1 cellular context compared by ENCODE assay signal in the genomic region with DNA sequence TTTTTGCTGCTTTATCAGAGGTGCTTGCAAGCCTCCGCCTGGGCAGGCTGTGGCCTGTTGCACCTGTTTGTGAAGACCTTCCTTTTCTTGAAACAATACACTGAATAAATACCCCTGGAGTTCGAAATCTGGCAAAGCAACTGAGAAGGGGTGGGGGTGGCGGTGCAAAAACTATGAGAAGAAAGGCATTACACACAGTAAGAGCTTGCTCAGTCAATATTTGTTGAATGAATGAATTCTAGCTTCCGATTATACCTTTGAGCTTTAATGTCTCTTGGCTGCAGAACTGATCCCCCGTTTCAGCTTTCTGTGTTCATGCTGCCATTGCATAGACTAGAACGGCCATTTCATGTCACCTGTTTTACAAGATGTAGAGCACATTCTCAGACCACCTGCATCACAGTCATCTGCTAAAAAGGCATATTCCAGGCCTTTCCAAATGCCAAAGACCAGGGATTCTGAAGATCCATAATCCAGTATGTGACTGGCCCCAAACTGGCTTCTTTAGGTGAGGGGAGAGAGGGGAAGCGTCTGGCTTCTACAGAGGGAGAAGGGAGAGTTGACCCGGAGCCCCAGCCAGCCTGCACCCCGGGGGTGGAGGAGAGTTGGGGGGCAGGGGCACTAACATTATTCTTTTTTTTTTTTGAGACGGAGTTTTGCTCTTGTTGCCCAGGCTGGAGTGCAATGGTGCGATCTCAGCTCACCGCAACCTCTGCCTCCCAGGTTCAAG.
TF ChIP-seq lines count a peak whose summit lies in the region.

No MANE protein-coding gene starts in this region.

TF ChIP-seq in HepG2, 621 proteins besides CTCF, POLR2A, EP300 and RAD21 (continued from another document and continues in another):
- TF ChIP-seq, protein P1, sequence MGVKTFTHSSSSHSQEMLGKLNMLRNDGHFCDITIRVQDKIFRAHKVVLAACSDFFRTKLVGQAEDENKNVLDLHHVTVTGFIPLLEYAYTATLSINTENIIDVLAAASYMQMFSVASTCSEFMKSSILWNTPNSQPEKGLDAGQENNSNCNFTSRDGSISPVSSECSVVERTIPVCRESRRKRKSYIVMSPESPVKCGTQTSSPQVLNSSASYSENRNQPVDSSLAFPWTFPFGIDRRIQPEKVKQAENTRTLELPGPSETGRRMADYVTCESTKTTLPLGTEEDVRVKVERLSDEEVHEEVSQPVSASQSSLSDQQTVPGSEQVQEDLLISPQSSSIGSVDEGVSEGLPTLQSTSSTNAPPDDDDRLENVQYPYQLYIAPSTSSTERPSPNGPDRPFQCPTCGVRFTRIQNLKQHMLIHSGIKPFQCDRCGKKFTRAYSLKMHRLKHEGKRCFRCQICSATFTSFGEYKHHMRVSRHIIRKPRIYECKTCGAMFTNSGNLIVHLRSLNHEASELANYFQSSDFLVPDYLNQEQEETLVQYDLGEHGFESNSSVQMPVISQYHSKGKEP (CRISPR knock-in tag; IDR thresholded peaks at IDR 0.05), result no peak
- TF ChIP-seq, protein P2, sequence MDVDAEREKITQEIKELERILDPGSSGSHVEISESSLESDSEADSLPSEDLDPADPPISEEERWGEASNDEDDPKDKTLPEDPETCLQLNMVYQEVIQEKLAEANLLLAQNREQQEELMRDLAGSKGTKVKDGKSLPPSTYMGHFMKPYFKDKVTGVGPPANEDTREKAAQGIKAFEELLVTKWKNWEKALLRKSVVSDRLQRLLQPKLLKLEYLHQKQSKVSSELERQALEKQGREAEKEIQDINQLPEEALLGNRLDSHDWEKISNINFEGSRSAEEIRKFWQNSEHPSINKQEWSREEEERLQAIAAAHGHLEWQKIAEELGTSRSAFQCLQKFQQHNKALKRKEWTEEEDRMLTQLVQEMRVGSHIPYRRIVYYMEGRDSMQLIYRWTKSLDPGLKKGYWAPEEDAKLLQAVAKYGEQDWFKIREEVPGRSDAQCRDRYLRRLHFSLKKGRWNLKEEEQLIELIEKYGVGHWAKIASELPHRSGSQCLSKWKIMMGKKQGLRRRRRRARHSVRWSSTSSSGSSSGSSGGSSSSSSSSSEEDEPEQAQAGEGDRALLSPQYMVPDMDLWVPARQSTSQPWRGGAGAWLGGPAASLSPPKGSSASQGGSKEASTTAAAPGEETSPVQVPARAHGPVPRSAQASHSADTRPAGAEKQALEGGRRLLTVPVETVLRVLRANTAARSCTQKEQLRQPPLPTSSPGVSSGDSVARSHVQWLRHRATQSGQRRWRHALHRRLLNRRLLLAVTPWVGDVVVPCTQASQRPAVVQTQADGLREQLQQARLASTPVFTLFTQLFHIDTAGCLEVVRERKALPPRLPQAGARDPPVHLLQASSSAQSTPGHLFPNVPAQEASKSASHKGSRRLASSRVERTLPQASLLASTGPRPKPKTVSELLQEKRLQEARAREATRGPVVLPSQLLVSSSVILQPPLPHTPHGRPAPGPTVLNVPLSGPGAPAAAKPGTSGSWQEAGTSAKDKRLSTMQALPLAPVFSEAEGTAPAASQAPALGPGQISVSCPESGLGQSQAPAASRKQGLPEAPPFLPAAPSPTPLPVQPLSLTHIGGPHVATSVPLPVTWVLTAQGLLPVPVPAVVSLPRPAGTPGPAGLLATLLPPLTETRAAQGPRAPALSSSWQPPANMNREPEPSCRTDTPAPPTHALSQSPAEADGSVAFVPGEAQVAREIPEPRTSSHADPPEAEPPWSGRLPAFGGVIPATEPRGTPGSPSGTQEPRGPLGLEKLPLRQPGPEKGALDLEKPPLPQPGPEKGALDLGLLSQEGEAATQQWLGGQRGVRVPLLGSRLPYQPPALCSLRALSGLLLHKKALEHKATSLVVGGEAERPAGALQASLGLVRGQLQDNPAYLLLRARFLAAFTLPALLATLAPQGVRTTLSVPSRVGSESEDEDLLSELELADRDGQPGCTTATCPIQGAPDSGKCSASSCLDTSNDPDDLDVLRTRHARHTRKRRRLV (CRISPR knock-in tag; IDR thresholded peaks at IDR 0.05), result no peak
- TF ChIP-seq NBN (conservative IDR thresholded peaks at IDR 0.05), result no peak
- TF ChIP-seq, protein P3, sequence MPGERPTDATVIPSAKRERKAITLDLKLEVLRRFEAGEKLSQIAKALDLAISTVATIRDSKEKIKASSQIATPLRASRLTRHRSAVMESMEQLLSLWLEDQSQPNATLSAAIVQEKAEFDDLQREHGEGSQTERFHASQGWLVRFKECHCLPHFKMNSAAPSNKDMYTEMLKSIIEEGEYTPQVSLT (CRISPR knock-in tag; IDR thresholded peaks at IDR 0.05; ENCODE audit: borderline replicate concordance, low read depth), result no peak
- no peak for TF ChIP-seq FOXM1 (CRISPR knock-in tag; IDR thresholded peaks at IDR 0.05)
- TF ChIP-seq AKAP8 (CRISPR knock-in tag; IDR thresholded peaks at IDR 0.05), result no peak
- peak; percentile 70; the same call in 1 of the 2 replicates for TF ChIP-seq DPF2 (CRISPR knock-in tag; IDR thresholded peaks at IDR 0.05; ENCODE audit: borderline replicate concordance, low read depth)
- TF ChIP-seq DNMT1 (CRISPR knock-in tag; IDR thresholded peaks at IDR 0.05), result no peak
- TF ChIP-seq, protein P4, sequence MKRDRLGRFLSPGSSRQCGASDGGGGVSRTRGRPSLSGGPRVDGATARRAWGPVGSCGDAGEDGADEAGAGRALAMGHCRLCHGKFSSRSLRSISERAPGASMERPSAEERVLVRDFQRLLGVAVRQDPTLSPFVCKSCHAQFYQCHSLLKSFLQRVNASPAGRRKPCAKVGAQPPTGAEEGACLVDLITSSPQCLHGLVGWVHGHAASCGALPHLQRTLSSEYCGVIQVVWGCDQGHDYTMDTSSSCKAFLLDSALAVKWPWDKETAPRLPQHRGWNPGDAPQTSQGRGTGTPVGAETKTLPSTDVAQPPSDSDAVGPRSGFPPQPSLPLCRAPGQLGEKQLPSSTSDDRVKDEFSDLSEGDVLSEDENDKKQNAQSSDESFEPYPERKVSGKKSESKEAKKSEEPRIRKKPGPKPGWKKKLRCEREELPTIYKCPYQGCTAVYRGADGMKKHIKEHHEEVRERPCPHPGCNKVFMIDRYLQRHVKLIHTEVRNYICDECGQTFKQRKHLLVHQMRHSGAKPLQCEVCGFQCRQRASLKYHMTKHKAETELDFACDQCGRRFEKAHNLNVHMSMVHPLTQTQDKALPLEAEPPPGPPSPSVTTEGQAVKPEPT (CRISPR knock-in tag; IDR thresholded peaks at IDR 0.05; ENCODE audit: low read depth), result no peak
- TF ChIP-seq MTF1 (CRISPR knock-in tag; IDR thresholded peaks at IDR 0.05), result no peak
- peak; percentile 93 for TF ChIP-seq GATA4 (IDR thresholded peaks at IDR 0.05; ENCODE audit: borderline replicate concordance, low read depth)
- TF ChIP-seq ZNF232 (CRISPR knock-in tag; IDR thresholded peaks at IDR 0.05; ENCODE audit: borderline replicate concordance), result no peak
- no peak for TF ChIP-seq NFYC (CRISPR knock-in tag; IDR thresholded peaks at IDR 0.05)
- TF ChIP-seq, protein P5, sequence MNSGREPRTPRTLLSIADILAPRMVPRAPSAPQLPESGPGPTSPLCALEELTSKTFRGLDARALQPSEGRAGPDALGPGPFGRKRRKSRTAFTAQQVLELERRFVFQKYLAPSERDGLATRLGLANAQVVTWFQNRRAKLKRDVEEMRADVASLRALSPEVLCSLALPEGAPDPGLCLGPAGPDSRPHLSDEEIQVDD (CRISPR knock-in tag; IDR thresholded peaks at IDR 0.05; ENCODE audit: borderline replicate concordance), result no peak
- TF ChIP-seq, protein P6, sequence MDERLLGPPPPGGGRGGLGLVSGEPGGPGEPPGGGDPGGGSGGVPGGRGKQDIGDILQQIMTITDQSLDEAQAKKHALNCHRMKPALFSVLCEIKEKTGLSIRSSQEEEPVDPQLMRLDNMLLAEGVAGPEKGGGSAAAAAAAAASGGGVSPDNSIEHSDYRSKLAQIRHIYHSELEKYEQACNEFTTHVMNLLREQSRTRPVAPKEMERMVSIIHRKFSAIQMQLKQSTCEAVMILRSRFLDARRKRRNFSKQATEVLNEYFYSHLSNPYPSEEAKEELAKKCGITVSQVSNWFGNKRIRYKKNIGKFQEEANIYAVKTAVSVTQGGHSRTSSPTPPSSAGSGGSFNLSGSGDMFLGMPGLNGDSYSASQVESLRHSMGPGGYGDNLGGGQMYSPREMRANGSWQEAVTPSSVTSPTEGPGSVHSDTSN (CRISPR knock-in tag; IDR thresholded peaks at IDR 0.05), result no peak
- TF ChIP-seq, protein P7, sequence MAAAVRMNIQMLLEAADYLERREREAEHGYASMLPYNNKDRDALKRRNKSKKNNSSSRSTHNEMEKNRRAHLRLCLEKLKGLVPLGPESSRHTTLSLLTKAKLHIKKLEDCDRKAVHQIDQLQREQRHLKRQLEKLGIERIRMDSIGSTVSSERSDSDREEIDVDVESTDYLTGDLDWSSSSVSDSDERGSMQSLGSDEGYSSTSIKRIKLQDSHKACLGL (CRISPR knock-in tag; IDR thresholded peaks at IDR 0.05), result no peak
- TF ChIP-seq FLYWCH1 (CRISPR knock-in tag; IDR thresholded peaks at IDR 0.05), result no peak
- no peak for TF ChIP-seq ATAD3A (CRISPR knock-in tag; IDR thresholded peaks at IDR 0.05)
- TF ChIP-seq PHF8 (CRISPR knock-in tag; IDR thresholded peaks at IDR 0.05), result no peak; the same call in 1 of the 2 replicates
- TF ChIP-seq, protein P8, sequence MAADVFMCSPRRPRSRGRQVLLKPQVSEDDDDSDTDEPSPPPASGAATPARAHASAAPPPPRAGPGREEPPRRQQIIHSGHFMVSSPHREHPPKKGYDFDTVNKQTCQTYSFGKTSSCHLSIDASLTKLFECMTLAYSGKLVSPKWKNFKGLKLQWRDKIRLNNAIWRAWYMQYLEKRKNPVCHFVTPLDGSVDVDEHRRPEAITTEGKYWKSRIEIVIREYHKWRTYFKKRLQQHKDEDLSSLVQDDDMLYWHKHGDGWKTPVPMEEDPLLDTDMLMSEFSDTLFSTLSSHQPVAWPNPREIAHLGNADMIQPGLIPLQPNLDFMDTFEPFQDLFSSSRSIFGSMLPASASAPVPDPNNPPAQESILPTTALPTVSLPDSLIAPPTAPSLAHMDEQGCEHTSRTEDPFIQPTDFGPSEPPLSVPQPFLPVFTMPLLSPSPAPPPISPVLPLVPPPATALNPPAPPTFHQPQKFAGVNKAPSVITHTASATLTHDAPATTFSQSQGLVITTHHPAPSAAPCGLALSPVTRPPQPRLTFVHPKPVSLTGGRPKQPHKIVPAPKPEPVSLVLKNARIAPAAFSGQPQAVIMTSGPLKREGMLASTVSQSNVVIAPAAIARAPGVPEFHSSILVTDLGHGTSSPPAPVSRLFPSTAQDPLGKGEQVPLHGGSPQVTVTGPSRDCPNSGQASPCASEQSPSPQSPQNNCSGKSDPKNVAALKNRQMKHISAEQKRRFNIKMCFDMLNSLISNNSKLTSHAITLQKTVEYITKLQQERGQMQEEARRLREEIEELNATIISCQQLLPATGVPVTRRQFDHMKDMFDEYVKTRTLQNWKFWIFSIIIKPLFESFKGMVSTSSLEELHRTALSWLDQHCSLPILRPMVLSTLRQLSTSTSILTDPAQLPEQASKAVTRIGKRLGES (CRISPR knock-in tag; IDR thresholded peaks at IDR 0.05; ENCODE audit: borderline replicate concordance), result no peak
- TF ChIP-seq ZNF766 (CRISPR knock-in tag; IDR thresholded peaks at IDR 0.05; ENCODE audit: borderline replicate concordance), result no peak
- TF ChIP-seq TRIM24 (CRISPR knock-in tag; IDR thresholded peaks at IDR 0.05), result no peak
- TF ChIP-seq ZNF629 (CRISPR knock-in tag; conservative IDR thresholded peaks at IDR 0.05), result no peak
- no peak for TF ChIP-seq ZIK1 (CRISPR knock-in tag; IDR thresholded peaks at IDR 0.05; ENCODE audit: borderline replicate concordance, low read depth)
- TF ChIP-seq, protein P9, sequence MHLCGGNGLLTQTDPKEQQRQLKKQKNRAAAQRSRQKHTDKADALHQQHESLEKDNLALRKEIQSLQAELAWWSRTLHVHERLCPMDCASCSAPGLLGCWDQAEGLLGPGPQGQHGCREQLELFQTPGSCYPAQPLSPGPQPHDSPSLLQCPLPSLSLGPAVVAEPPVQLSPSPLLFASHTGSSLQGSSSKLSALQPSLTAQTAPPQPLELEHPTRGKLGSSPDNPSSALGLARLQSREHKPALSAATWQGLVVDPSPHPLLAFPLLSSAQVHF (CRISPR knock-in tag; IDR thresholded peaks at IDR 0.05), result no peak
- TF ChIP-seq POLR2AphosphoS5 (IDR thresholded peaks at IDR 0.05; ENCODE audit: low read depth, low read length), result 0 out of 2 replicates have a peak, but pooled peaks have one; percentile 39
- TF ChIP-seq SNAI1 (CRISPR knock-in tag; IDR thresholded peaks at IDR 0.05; ENCODE audit: borderline replicate concordance), result 0 out of 2 replicates have a peak, but pooled peaks have one; percentile 27
- TF ChIP-seq RFXANK (CRISPR knock-in tag; IDR thresholded peaks at IDR 0.05), result no peak
- no peak for TF ChIP-seq ZSCAN20 (CRISPR knock-in tag; IDR thresholded peaks at IDR 0.05; ENCODE audit: borderline replicate concordance)
- peak; percentile 26 for TF ChIP-seq ZEB1 (IDR thresholded peaks at IDR 0.05; ENCODE audit: insufficient replicate concordance, low read depth)
- no peak for TF ChIP-seq ZNF567 (CRISPR knock-in tag; IDR thresholded peaks at IDR 0.05; ENCODE audit: borderline replicate concordance)
- TF ChIP-seq HNRNPLL (IDR thresholded peaks at IDR 0.05; ENCODE audit: low read depth, low read length, poor library complexity, severe bottlenecking), result no peak
- TF ChIP-seq FOXA1 (IDR thresholded peaks at IDR 0.05), result no peak
- peak; percentile 89 for TF ChIP-seq FOXA1 (CRISPR knock-in tag; IDR thresholded peaks at IDR 0.05)
- no peak for TF ChIP-seq ZNF382 (CRISPR knock-in tag; IDR thresholded peaks at IDR 0.05; ENCODE audit: borderline replicate concordance)
- TF ChIP-seq ZNF724P (CRISPR knock-in tag; IDR thresholded peaks at IDR 0.05; ENCODE audit: borderline replicate concordance), result no peak
- TF ChIP-seq PAWR (CRISPR knock-in tag; IDR thresholded peaks at IDR 0.05; ENCODE audit: borderline replicate concordance), result no peak
- TF ChIP-seq KDM1A (CRISPR knock-in tag; IDR thresholded peaks at IDR 0.05), result no peak
- TF ChIP-seq, protein P10, sequence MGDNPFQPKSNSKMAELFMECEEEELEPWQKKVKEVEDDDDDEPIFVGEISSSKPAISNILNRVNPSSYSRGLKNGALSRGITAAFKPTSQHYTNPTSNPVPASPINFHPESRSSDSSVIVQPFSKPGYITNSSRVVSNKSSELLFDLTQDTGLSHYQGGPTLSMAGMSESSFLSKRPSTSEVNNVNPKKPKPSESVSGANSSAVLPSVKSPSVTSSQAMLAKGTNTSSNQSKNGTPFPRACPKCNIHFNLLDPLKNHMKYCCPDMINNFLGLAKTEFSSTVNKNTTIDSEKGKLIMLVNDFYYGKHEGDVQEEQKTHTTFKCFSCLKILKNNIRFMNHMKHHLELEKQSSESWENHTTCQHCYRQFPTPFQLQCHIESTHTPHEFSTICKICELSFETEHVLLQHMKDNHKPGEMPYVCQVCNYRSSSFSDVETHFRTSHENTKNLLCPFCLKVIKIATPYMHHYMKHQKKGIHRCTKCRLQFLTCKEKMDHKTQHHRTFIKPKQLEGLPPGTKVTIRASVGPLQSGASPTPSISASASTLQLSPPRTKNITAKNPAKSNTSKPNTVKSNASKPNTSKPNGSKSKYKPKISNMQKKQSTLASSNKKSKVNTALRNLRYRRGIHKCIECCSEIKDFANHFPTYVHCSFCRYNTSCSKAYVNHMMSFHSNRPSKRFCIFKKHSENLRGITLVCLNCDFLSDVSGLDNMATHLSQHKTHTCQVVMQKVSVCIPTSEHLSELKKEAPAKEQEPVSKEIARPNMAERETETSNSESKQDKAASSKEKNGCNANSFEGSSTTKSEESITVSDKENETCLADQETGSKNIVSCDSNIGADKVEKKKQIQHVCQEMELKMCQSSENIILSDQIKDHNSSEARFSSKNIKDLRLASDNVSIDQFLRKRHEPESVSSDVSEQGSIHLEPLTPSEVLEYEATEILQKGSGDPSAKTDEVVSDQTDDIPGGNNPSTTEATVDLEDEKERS (CRISPR knock-in tag; IDR thresholded peaks at IDR 0.05), result no peak
